ENCODE assay signal across 29 cellular contexts in genomic region chrX:79443121-79443520, GRCh38.
"Had no signal": no experiment of that assay in that cellular context is flagged by ENCODE, and none has a peak within 500 bp of the region (broad histone marks: within the 10 kb centered on the region; RNA-seq: fewer than 3 reads in every experiment).

No MANE protein-coding gene starts in this region.

- H3K27ac ChIP-seq: stomach, suprapubic skin, testis, thoracic aorta, thyroid gland, tibial artery, tibial nerve, transverse colon, upper lobe of left lung, upper lobe of right lung, uterus, vagina had no signal

- H3K4me1 ChIP-seq: stomach, suprapubic skin, testis, thyroid gland, tibial artery, tibial nerve, transverse colon, upper lobe of left lung, upper lobe of right lung, uterus, vagina had no signal

- H3K27me3 Mint-ChIP-seq: stimulated activated memory B cell treated with anti-CD40 and anti-IgM and Interleukin-4, amounts not matched to agents 10 μg/mL and 1 μg/mL and 100 μg/mL, for 72 hours; stimulated activated naive B cell treated with anti-CD40 and anti-IgM and Interleukin-4, amounts not matched to agents 10 μg/mL and 1 μg/mL and 100 μg/mL, for 72 hours; stimulated activated naive CD8-positive, alpha-beta T cell treated with anti-CD3 and anti-CD28 coated beads, Interleukin-15, amount 100 ng/mL, for 72 hours; stimulated activated naive CD8-positive, alpha-beta T cell treated with anti-CD3 and anti-CD28 coated beads, Interleukin-15, Interleukin-2, amounts not matched to agents 100 ng/mL and 50 ng/mL, for 24 hours; type B pancreatic cell had no signal

- H3K9me3 ChIP-seq: stomach, suprapubic skin, testis, thoracic aorta, thyroid gland, tibial artery, tibial nerve, transverse colon, upper lobe of left lung, upper lobe of right lung, uterus, vagina had no signal

- H3K4me3 ChIP-seq: stomach, suprapubic skin, testis, thoracic aorta, thyroid gland, tibial artery, tibial nerve, transverse colon, upper lobe of left lung, upper lobe of right lung, uterus, vagina had no signal

- H3K36me3 Mint-ChIP-seq: stimulated activated effector memory CD8-positive, alpha-beta T cell treated with anti-CD3 and anti-CD28 coated beads, Interleukin-12 subunit alpha, Interleukin-12 subunit beta, amount 100 ng/mL, for 72 hours; stimulated activated memory B cell treated with anti-CD40 and anti-IgM and Interleukin-4, amounts not matched to agents 10 μg/mL and 1 μg/mL and 100 μg/mL, for 72 hours; stimulated activated naive B cell treated with anti-CD40 and anti-IgM and Interleukin-4, amounts not matched to agents 10 μg/mL and 1 μg/mL and 100 μg/mL, for 72 hours; type B pancreatic cell had no signal

- H3K27ac Mint-ChIP-seq: stimulated activated effector memory CD8-positive, alpha-beta T cell treated with anti-CD3 and anti-CD28 coated beads, Interleukin-12 subunit alpha, Interleukin-12 subunit beta, amount 100 ng/mL, for 72 hours; stimulated activated memory B cell treated with anti-CD40 and anti-IgM and Interleukin-4, amounts not matched to agents 10 μg/mL and 1 μg/mL and 100 μg/mL, for 72 hours; stimulated activated naive B cell treated with anti-CD40 and anti-IgM and Interleukin-4, amounts not matched to agents 10 μg/mL and 1 μg/mL and 100 μg/mL, for 72 hours; stimulated activated naive CD8-positive, alpha-beta T cell treated with anti-CD3 and anti-CD28 coated beads, Interleukin-15, amount 100 ng/mL, for 72 hours; stimulated activated naive CD8-positive, alpha-beta T cell treated with anti-CD3 and anti-CD28 coated beads, Interleukin-15, Interleukin-2, amounts not matched to agents 100 ng/mL and 50 ng/mL, for 24 hours; type B pancreatic cell had no signal

- H3K36me3 ChIP-seq: stomach, suprapubic skin, thoracic aorta, thyroid gland, tibial artery, tibial nerve, transverse colon, upper lobe of left lung, upper lobe of right lung, uterus, vagina had no signal

- H3K27me3 ChIP-seq: stomach, suprapubic skin, testis, thyroid gland, tibial artery, transverse colon, upper lobe of left lung, upper lobe of right lung, uterus, vagina had no signal

- FAIRE-seq: urothelium cell line had no signal

- DNase-seq: stimulated activated CD4-positive, alpha-beta T cell treated with anti-CD3 and anti-CD28 coated beads, Interleukin-2, amount 100 ng/mL, for 48 hours; stimulated activated CD4-positive, alpha-beta T cell treated with anti-CD3 and anti-CD28 coated beads, Interleukin-4, amount 100 ng/mL, for 1 hour; stimulated activated CD4-positive, alpha-beta T cell treated with anti-CD3 and anti-CD28 coated beads, Interleukin-4, amount 100 ng/mL, for 24 hours; stimulated activated CD4-positive, alpha-beta T cell treated with anti-CD3 and anti-CD28 coated beads, Interleukin-4, amount 100 ng/mL, for 4 hours; stimulated activated CD8-positive, alpha-beta memory T cell treated with anti-CD3 and anti-CD28 coated beads, Interleukin-4, amount 100 ng/mL, for 48 hours; stimulated activated naive B cell treated with anti-CD40 and anti-IgM and Interleukin-4, amounts not matched to agents 10 μg/mL and 1 μg/mL and 100 μg/mL, for 72 hours; stimulated activated naive CD4-positive, alpha-beta T cell; stimulated activated naive CD4-positive, alpha-beta T cell treated with Interleukin-2 at 50 U/mL for 16 hours; stimulated activated naive CD8-positive, alpha-beta T cell treated with anti-CD3 and anti-CD28 coated beads, Interleukin-15, amount 100 ng/mL, for 72 hours; stimulated activated naive CD8-positive, alpha-beta T cell treated with anti-CD3 and anti-CD28 coated beads, Interleukin-15, Interleukin-2, amounts not matched to agents 100 U/mL and 50 U/mL, for 24 hours; stomach; substantia nigra; testis; thyroid gland; tibial artery; transverse colon; trophoblast cell; upper lobe of left lung; upper lobe of right lung; uterus had no signal

- H3K9me3 Mint-ChIP-seq: stimulated activated effector memory CD8-positive, alpha-beta T cell treated with anti-CD3 and anti-CD28 coated beads, Interleukin-12 subunit alpha, Interleukin-12 subunit beta, amount 100 ng/mL, for 72 hours; stimulated activated memory B cell treated with anti-CD40 and anti-IgM and Interleukin-4, amounts not matched to agents 10 μg/mL and 1 μg/mL and 100 μg/mL, for 72 hours; stimulated activated naive B cell treated with anti-CD40 and anti-IgM and Interleukin-4, amounts not matched to agents 10 μg/mL and 1 μg/mL and 100 μg/mL, for 72 hours; stimulated activated naive CD8-positive, alpha-beta T cell treated with anti-CD3 and anti-CD28 coated beads, Interleukin-15, amount 100 ng/mL, for 72 hours; stimulated activated naive CD8-positive, alpha-beta T cell treated with anti-CD3 and anti-CD28 coated beads, Interleukin-15, Interleukin-2, amounts not matched to agents 100 ng/mL and 50 ng/mL, for 24 hours; type B pancreatic cell had no signal

- H3K4me1 Mint-ChIP-seq: stimulated activated effector memory CD8-positive, alpha-beta T cell treated with anti-CD3 and anti-CD28 coated beads, Interleukin-12 subunit alpha, Interleukin-12 subunit beta, amount 100 ng/mL, for 72 hours; stimulated activated memory B cell treated with anti-CD40 and anti-IgM and Interleukin-4, amounts not matched to agents 10 μg/mL and 1 μg/mL and 100 μg/mL, for 72 hours; stimulated activated naive B cell treated with anti-CD40 and anti-IgM and Interleukin-4, amounts not matched to agents 10 μg/mL and 1 μg/mL and 100 μg/mL, for 72 hours; stimulated activated naive CD8-positive, alpha-beta T cell treated with anti-CD3 and anti-CD28 coated beads, Interleukin-15, amount 100 ng/mL, for 72 hours had no signal

- H3K4me3 Mint-ChIP-seq: stimulated activated effector memory CD8-positive, alpha-beta T cell treated with anti-CD3 and anti-CD28 coated beads, Interleukin-12 subunit alpha, Interleukin-12 subunit beta, amount 100 ng/mL, for 72 hours; stimulated activated memory B cell treated with anti-CD40 and anti-IgM and Interleukin-4, amounts not matched to agents 10 μg/mL and 1 μg/mL and 100 μg/mL, for 72 hours; stimulated activated naive B cell treated with anti-CD40 and anti-IgM and Interleukin-4, amounts not matched to agents 10 μg/mL and 1 μg/mL and 100 μg/mL, for 72 hours; stimulated activated naive CD8-positive, alpha-beta T cell treated with anti-CD3 and anti-CD28 coated beads, Interleukin-15, amount 100 ng/mL, for 72 hours; stimulated activated naive CD8-positive, alpha-beta T cell treated with anti-CD3 and anti-CD28 coated beads, Interleukin-15, Interleukin-2, amounts not matched to agents 100 ng/mL and 50 ng/mL, for 24 hours; type B pancreatic cell had no signal
